9 cellular contexts compared by ENCODE assay signal in genomic region chr18:5542393-5543035, GRCh38. TPM values are rescaled to one million over a fixed set of nuclear protein-coding genes. Genes with fewer than 3 reads are reported as not detected.
DNase-seq lines count a peak whose midpoint lies in the region; ATAC-seq and TF ChIP-seq lines count a peak whose summit lies in the region.
"Had no signal": no experiment of that assay in that cellular context is flagged by ENCODE, and none has a peak within 500 bp of the region (broad histone marks: within the 10 kb centered on the region; RNA-seq: fewer than 3 reads in every experiment).

No MANE protein-coding gene starts in this region.

- peak overlapping the region; percentile 73 for H3K4me3 ChIP-seq in iPS-15b (ENCODE audit: low read depth, low read length)
- peak overlapping the region; percentile 40 to 66 for H3K4me3 ChIP-seq in stomach smooth muscle (ENCODE audit: low read length in 2 of 2)

- H3K9ac ChIP-seq in iPS-15b (ENCODE audit: low read depth, low read length) (no peak overlapping the region), stomach smooth muscle (ENCODE audit: low read length in 2 of 2) (peak overlapping the region; percentile 14 to 25)

- ATAC-seq in activated naive CD4-positive, alpha-beta T cell treated with anti-CD3 and anti-CD28 coated beads, Interleukin-2, amount 50 U/mL, for 72 hours = peak; percentile 10 to 16
- no peak for ATAC-seq in HG03175 (IDR thresholded peaks at IDR 0.05; ENCODE audit: unreplicated experiment)

- H3K36me3 Mint-ChIP-seq in activated naive CD4-positive, alpha-beta T cell treated with anti-CD3 and anti-CD28 coated beads, Interleukin-2, amount 50 U/mL, for 72 hours = no peaks in the 10 kb centered on the region

- in situ Hi-C loops in GM13976 (cut with MboI; ENCODE audit: low sequenced_read_pairs, unreplicated experiment) = no loop called here

- H3K4me1 ChIP-seq in iPS-15b (ENCODE audit: control insufficient read depth, insufficient read depth, low read length) = peaks cover 8% of the 10 kb centered on the region
- peaks cover 3% of the 10 kb centered on the region for H3K4me1 ChIP-seq in stomach smooth muscle (ENCODE audit: control insufficient read depth, insufficient read depth, low read length)

- no peaks in the 10 kb centered on the region for H3K36me3 ChIP-seq in iPS-15b (ENCODE audit: control insufficient read depth, insufficient read depth, low read length)
- H3K36me3 ChIP-seq in stomach smooth muscle (ENCODE audit: control insufficient read depth in 2 of 2, insufficient read depth in 2 of 2, low read length in 2 of 2) = no peaks in the 10 kb centered on the region

- DNase-seq in DMS53 (lab: John Stamatoyannopoulos, UW) = peak; percentile 51
- no peak for DNase-seq in DMS53 treated with DMSO at 0.1 percent for 48 hours (lab: John Stamatoyannopoulos, UW; ENCODE audit: unreplicated experiment)
- DNase-seq in activated naive CD4-positive, alpha-beta T cell treated with anti-CD3 and anti-CD28 coated beads, Interleukin-2, amount 50 U/mL, for 72 hours (ENCODE audit: low spot score in 2 of 2) = peak in 1 of 2 donors; percentile 2
- no peak for DNase-seq in GM13976 (ENCODE audit: low spot score)
- DNase-seq in GM19240 (ENCODE audit: insufficient read length, low spot score) = no peak

- no peak overlapping the region for H3K27ac ChIP-seq in stomach smooth muscle (ENCODE audit: low read length)
- H3K27ac ChIP-seq: 22Rv1 had no signal

- H3K27me3 ChIP-seq in iPS-15b (ENCODE audit: control insufficient read depth, insufficient read depth, low read length) = peaks cover 19% of the 10 kb centered on the region
- H3K27me3 ChIP-seq in stomach smooth muscle (ENCODE audit: control insufficient read depth in 1 of 2, insufficient read depth in 2 of 2, low read length in 2 of 2) = peaks cover 4 to 16% of the 10 kb centered on the region in 2 donors

- H3K9me3 ChIP-seq in iPS-15b (ENCODE audit: control insufficient read depth, insufficient read depth, low read length) (no peaks in the 10 kb centered on the region), stomach smooth muscle (ENCODE audit: control insufficient read depth in 2 of 2, low read length in 2 of 2) (no peaks in the 10 kb centered on the region)

- no peak for TF ChIP-seq CTCF in GM13976 (IDR thresholded peaks at IDR 0.05; ENCODE audit: borderline replicate concordance, control extremely low read depth, extremely low read depth, insufficient read depth, missing control alignments)

- H3K27ac Mint-ChIP-seq in activated naive CD4-positive, alpha-beta T cell treated with anti-CD3 and anti-CD28 coated beads, Interleukin-2, amount 50 U/mL, for 72 hours = no peak overlapping the region

- no peaks in the 10 kb centered on the region for H3K9me3 Mint-ChIP-seq in activated naive CD4-positive, alpha-beta T cell treated with anti-CD3 and anti-CD28 coated beads, Interleukin-2, amount 50 U/mL, for 72 hours

RNA-seq across cellular contexts. Expression of gene EPB41L3, which starts 1.3 kb away (rescaled TPM):
- total RNA-seq in activated naive CD4-positive, alpha-beta T cell treated with anti-CD3 and anti-CD28 coated beads, Interleukin-2, amount 50 U/mL, for 72 hours = 10 to 100 TPM in 1 of 2 donors, 1 to 10 TPM in 1; 5.4 to 15.0 TPM
